Comparison of ENCODE assay signal across 8 cellular contexts in genomic region chr14:24145219-24145618, GRCh38. TPM values are rescaled to one million over a fixed set of nuclear protein-coding genes. Genes with fewer than 3 reads are reported as not detected.
DNase-seq lines count a peak whose midpoint lies in the region; ATAC-seq, FAIRE-seq and TF ChIP-seq lines count a peak whose summit lies in the region.
"Had no signal": no experiment of that assay in that cellular context is flagged by ENCODE, and none has a peak within 500 bp of the region (broad histone marks: within the 10 kb centered on the region; RNA-seq: fewer than 3 reads in every experiment).

No MANE protein-coding gene starts in this region.

- FAIRE-seq in small intestine (lab: Jason Lieb, UNC) = no peak

- peaks cover 23% of the 10 kb centered on the region for H3K4me1 Mint-ChIP-seq in GM23338
- peaks cover 69 to 73% (median 73%) of the 10 kb centered on the region in 3 donors for H3K4me1 Mint-ChIP-seq in T-cell

- H3K36me3 ChIP-seq in GM23338 (ENCODE audit: insufficient read depth) (peaks cover 20% of the 10 kb centered on the region), small intestine (ENCODE audit: control insufficient read depth in 2 of 2, insufficient read depth in 2 of 2, low read length in 2 of 2) (peaks cover 5% of the 10 kb centered on the region in 2 donors)

- H3K27ac ChIP-seq in GM23338 (ENCODE audit: low read depth) (no peak overlapping the region), small intestine (ENCODE audit: low read depth in 1 of 2, low read length in 1 of 2) (peak overlapping the region; percentile 89 to 95)

- H4K20me1 ChIP-seq in GM23338 (replicated peaks; ENCODE audit: insufficient read depth) = peaks cover 7% of the 10 kb centered on the region; the same call in 1 of the 2 replicates

- no peaks in the 10 kb centered on the region for H3K27me3 ChIP-seq in GM23338 (ENCODE audit: insufficient read depth)
- H3K27me3 ChIP-seq in small intestine (ENCODE audit: control insufficient read depth in 2 of 2, insufficient read depth in 2 of 2, low read length in 2 of 2) = no peaks in the 10 kb centered on the region

- no peaks in the 10 kb centered on the region for H3K9me2 ChIP-seq in GM23338 (ENCODE audit: insufficient read depth)

- H3K4me2 ChIP-seq in GM23338 = peak overlapping the region; percentile 95

- H3K4me3 Mint-ChIP-seq in GM23338 = peak overlapping the region; percentile 99; the same call in 2 of the 3 replicates
- H3K4me3 Mint-ChIP-seq in T-cell = peak overlapping the region; percentile 96 to 99 (median 97)

- POLR2A ChIA-PET in T-cell (lab: Charles Lee) = interaction anchor here in 1 of 2 donors (0.6 to 1.1 kb wide), 3 partner anchors 9 to 31 kb away, joined by 3 to 4 read pairs (median 4); partner anchors contain the start of genes DCAF11, IRF9, NRL and PSME1

- TF ChIP-seq CTCF in GM23338 (conservative IDR thresholded peaks at IDR 0.05; ENCODE audit: low read depth in 2 of 2) = no peak
- no peak for TF ChIP-seq CTCF in fibroblast of villous mesenchyme (IDR thresholded peaks at IDR 0.05; ENCODE audit: insufficient read depth, low read depth, low read length)

- peaks cover 23% of the 10 kb centered on the region for H3K27me3 Mint-ChIP-seq in GM23338 (ENCODE audit: insufficient read depth, low read depth, poor library complexity)
- no peaks in the 10 kb centered on the region for H3K27me3 Mint-ChIP-seq in T-cell

- H3K79me2 ChIP-seq in GM23338 (replicated peaks; ENCODE audit: insufficient read depth) = peaks cover 44% of the 10 kb centered on the region

- no peak for ATAC-seq in GM23338
- no peak for ATAC-seq in T-cell (replicated peaks in 1 of 4)
- ATAC-seq in GM19328 (IDR thresholded peaks at IDR 0.05; ENCODE audit: unreplicated experiment) = no peak

- H3K9me3 ChIP-seq in small intestine (ENCODE audit: control insufficient read depth, low read depth) = no peaks in the 10 kb centered on the region

- CTCF ChIA-PET in T-cell (lab: Charles Lee) = interaction anchor here (0.5 to 2.7 kb wide), 4 partner anchors 16 to 666 kb away, joined by 3 to 30 read pairs (median 16); partner anchors contain the start of genes DCAF11 (in 1 of the 2), IRF9 (in 1 of the 2), NRL (in 1 of the 2) and TINF2 (in 1 of the 2)

- 62 to 77% (median 77%) methylated on average over 2 of the region's 2 CpGs for WGBS in small intestine, 3 donors

- H3K27ac Mint-ChIP-seq in GM23338 (no peak overlapping the region), T-cell (peak overlapping the region; percentile 95 to 99)

- no peak for DNase-seq in GM23338 (ENCODE audit: low spot score)
- DNase-seq in T-cell = no peak
- no peak for DNase-seq in fibroblast of villous mesenchyme (ENCODE audit: low read depth)
- no peak for DNase-seq in small intestine
- DNase-seq in NCI-H2029 (lab: John Stamatoyannopoulos, UW) = no peak
- no peak for DNase-seq in NCI-H2081 (lab: John Stamatoyannopoulos, UW)
- DNase-seq: Right ventricle myocardium superior had no signal

- H3F3A ChIP-seq in GM23338 (replicated peaks; ENCODE audit: low read depth) = peaks cover 14% of the 10 kb centered on the region

- no peak overlapping the region for H2AFZ ChIP-seq in GM23338

- peaks cover 18% of the 10 kb centered on the region for H3K4me1 ChIP-seq in GM23338 (ENCODE audit: insufficient read depth)
- peaks cover 8 to 16% of the 10 kb centered on the region in 2 donors for H3K4me1 ChIP-seq in small intestine (ENCODE audit: control insufficient read depth in 2 of 2, insufficient read depth in 1 of 2, low read depth in 1 of 2, low read length in 1 of 2)

- H3K4me3 ChIP-seq in GM23338 (peak overlapping the region; percentile 70; the same call in 1 of the 2 replicates), fibroblast of villous mesenchyme (ENCODE audit: low read depth, low read length) (peak overlapping the region; percentile 87), small intestine (ENCODE audit: low read depth in 1 of 2, low read length in 2 of 2) (peak overlapping the region in 1 of 2 donors; percentile 94)

- peaks cover 49% of the 10 kb centered on the region for H3K36me3 Mint-ChIP-seq in GM23338 (ENCODE audit: low read depth)
- H3K36me3 Mint-ChIP-seq in T-cell = peaks cover 27% of the 10 kb centered on the region

- H3K9me3 Mint-ChIP-seq in GM23338 (no peaks in the 10 kb centered on the region), T-cell (no peaks in the 10 kb centered on the region)

TF ChIP-seq in GM23338, 12 proteins besides CTCF, POLR2A, EP300 and RAD21 (continues in another document):
- no peak for TF ChIP-seq EZH2phosphoT487 (IDR thresholded peaks at IDR 0.05; ENCODE audit: unreplicated experiment)
- TF ChIP-seq CREB1 (CRISPR knock-in tag; IDR thresholded peaks at IDR 0.05; ENCODE audit: low read depth) = no peak
- no peak for TF ChIP-seq EZH2 (IDR thresholded peaks at IDR 0.05; ENCODE audit: low read depth, unreplicated experiment)
- no peak for TF ChIP-seq ZNF114 (CRISPR knock-in tag; IDR thresholded peaks at IDR 0.05)
- TF ChIP-seq POLR2AphosphoS5 (IDR thresholded peaks at IDR 0.05; ENCODE audit: low read depth) = no peak

RNA-seq across cellular contexts. Expression of gene PSME2, which starts 1.2 kb away (rescaled TPM):
- 54.0 and 59.9 TPM in 2 replicates for total RNA-seq in GM23338 (2014; rRNA removed; shearing (Covaris generic))
- polyA plus RNA-seq in GM23338 (2016; fragmentation: Nextera tagmentation; extraction: Ambion mirVana) = 246 and 259 TPM in 2 replicates
- 100 to 1,000 TPM; 130 to 192 (median 159) TPM for total RNA-seq in T-cell
- total RNA-seq in fibroblast of villous mesenchyme = 141 and 151 TPM in 2 replicates
- 100 to 1,000 TPM; 597 to 997 (median 691) TPM for polyA plus RNA-seq in small intestine

RNA-seq across cellular contexts. Expression of gene RNF31, which starts 2.1 kb away (rescaled TPM):
- total RNA-seq in GM23338 (2014; rRNA removed; shearing (Covaris generic)) = 54.8 and 86.4 TPM in 2 replicates
- polyA plus RNA-seq in GM23338 (2016; fragmentation: Nextera tagmentation; extraction: Ambion mirVana) = 84.1 and 87.4 TPM in 2 replicates
- 100 to 1,000 TPM in 3 of 5 donors, 10 to 100 TPM in 2; 67.7 to 131 (median 100) TPM for total RNA-seq in T-cell
- total RNA-seq in fibroblast of villous mesenchyme = 37.4 and 38.0 TPM in 2 replicates
- 10 to 100 TPM; 41.4 to 83.0 (median 56.5) TPM for polyA plus RNA-seq in small intestine

RNA-seq across cellular contexts. Expression of gene EMC9, which starts 3.8 kb away (rescaled TPM):
- 20.1 and 30.0 TPM in 2 replicates for total RNA-seq in GM23338 (2014; rRNA removed; shearing (Covaris generic))
- polyA plus RNA-seq in GM23338 (2016; fragmentation: Nextera tagmentation; extraction: Ambion mirVana) (64.2 and 64.9 TPM in 2 replicates), small intestine (10 to 100 TPM; 34.2 to 74.7 (median 48.4) TPM)
- total RNA-seq in T-cell (10 to 100 TPM in 3 of 5 donors, 1 to 10 TPM in 2; 9.3 to 29.8 (median 20.8) TPM), fibroblast of villous mesenchyme (9.9 and 17.4 TPM in 2 replicates)

RNA-seq across cellular contexts. Expression of gene PSME1, which starts 9.2 kb away (rescaled TPM):
- 53.9 and 61.1 TPM in 2 replicates for total RNA-seq in GM23338 (2014; rRNA removed; shearing (Covaris generic))
- polyA plus RNA-seq in GM23338 (2016; fragmentation: Nextera tagmentation; extraction: Ambion mirVana) (215 and 220 TPM in 2 replicates), small intestine (100 to 1,000 TPM; 431 to 576 (median 503) TPM)
- total RNA-seq in T-cell (100 to 1,000 TPM; 221 to 291 (median 259) TPM), fibroblast of villous mesenchyme (95.7 and 147 TPM in 2 replicates)

RNA-seq across cellular contexts. Expression of gene FITM1, which starts 14.8 kb away (rescaled TPM):
- total RNA-seq in GM23338 (2014; rRNA removed; shearing (Covaris generic)) = not detected in 2 replicates
- polyA plus RNA-seq in GM23338 (2016; fragmentation: Nextera tagmentation; extraction: Ambion mirVana) = 0.53 and 0.57 TPM in 2 replicates
- 1 to 10 TPM; 2.5 to 3.5 (median 3.2) TPM for total RNA-seq in T-cell
- total RNA-seq in fibroblast of villous mesenchyme = not detected in 2 replicates
- polyA plus RNA-seq in small intestine = 1 to 10 TPM; 2.4 to 5.8 (median 5.1) TPM
